In genomic region chrX:154411322-154411980, GRCh38 we compare ENCODE assay signal across 1 cellular context.
A peak's percentile ranks its signal among the peaks of the same experiment; 100 is the strongest.
TF ChIP-seq lines count a peak whose summit lies in the region.

TAFAZZIN (plus strand) TSS chrX:154411539; CDS start chrX:154411844, 305 bp downstream.

TF ChIP-seq in HepG2, 621 proteins besides CTCF, POLR2A, EP300 and RAD21 (continued from another document and continues in another):
- TF ChIP-seq PAXIP1 (CRISPR knock-in tag; conservative IDR thresholded peaks at IDR 0.05) (0 out of 2 replicates have a peak, but pooled peaks have one; percentile 13), ZNF224 (CRISPR knock-in tag; IDR thresholded peaks at IDR 0.05) (no peak), ZNF451 (CRISPR knock-in tag; IDR thresholded peaks at IDR 0.05) (no peak), ZNF557 (CRISPR knock-in tag; IDR thresholded peaks at IDR 0.05) (no peak), NCOR1 (IDR thresholded peaks at IDR 0.05; ENCODE audit: borderline replicate concordance, low read length) (no peak), KLF11 (CRISPR knock-in tag; IDR thresholded peaks at IDR 0.05) (no peak), SOX13 (IDR thresholded peaks at IDR 0.05) (no peak), SOX13 (CRISPR knock-in tag; conservative IDR thresholded peaks at IDR 0.05 in 1 of 2, IDR thresholded peaks at IDR 0.05 in 1 of 2) (no peak), MAFF (IDR thresholded peaks at IDR 0.05; ENCODE audit: low read depth, low read length) (no peak), PHF5A (CRISPR knock-in tag; IDR thresholded peaks at IDR 0.05; ENCODE audit: low read depth, unreplicated experiment) (no peak), FOXJ3 (CRISPR knock-in tag; IDR thresholded peaks at IDR 0.05; ENCODE audit: borderline replicate concordance) (no peak), TP53 (CRISPR knock-in tag; conservative IDR thresholded peaks at IDR 0.05) (no peak), HNRNPK (IDR thresholded peaks at IDR 0.05; ENCODE audit: low read depth, low read length, poor library complexity, severe bottlenecking) (no peak), ZNF761 (CRISPR knock-in tag; conservative IDR thresholded peaks at IDR 0.05) (peak; percentile 64; the same call in 1 of the 2 replicates), TAF15 (IDR thresholded peaks at IDR 0.05; ENCODE audit: low read depth, low read length, poor library complexity, severe bottlenecking) (no peak), ZNF83 (CRISPR knock-in tag; IDR thresholded peaks at IDR 0.05; ENCODE audit: borderline replicate concordance) (no peak), MLLT10 (CRISPR knock-in tag; IDR thresholded peaks at IDR 0.05) (no peak), ASH2L (IDR thresholded peaks at IDR 0.05; ENCODE audit: insufficient read length, low read depth, low read length) (no peak), CAMTA2 (CRISPR knock-in tag; IDR thresholded peaks at IDR 0.05; ENCODE audit: borderline replicate concordance) (no peak), ZNF841 (CRISPR knock-in tag; IDR thresholded peaks at IDR 0.05; ENCODE audit: borderline replicate concordance) (no peak), ZNF784 (CRISPR knock-in tag; IDR thresholded peaks at IDR 0.05; ENCODE audit: borderline replicate concordance) (no peak), ZNF230 (CRISPR knock-in tag; IDR thresholded peaks at IDR 0.05) (0 out of 2 replicates have a peak, but pooled peaks have one; percentile 33), KLF12 (CRISPR knock-in tag; IDR thresholded peaks at IDR 0.05; ENCODE audit: borderline replicate concordance) (no peak), NFIC (IDR thresholded peaks at IDR 0.05; ENCODE audit: low read length) (no peak), ZNF33A (CRISPR knock-in tag; IDR thresholded peaks at IDR 0.05; ENCODE audit: borderline replicate concordance) (no peak), CEBPZ (IDR thresholded peaks at IDR 0.05; ENCODE audit: low read length) (no peak), TBX3 (IDR thresholded peaks at IDR 0.05; ENCODE audit: borderline replicate concordance) (no peak), ATF4 (CRISPR knock-in tag; IDR thresholded peaks at IDR 0.05) (no peak), FOXK2 (IDR thresholded peaks at IDR 0.05) (no peak), GPN1 (CRISPR knock-in tag; IDR thresholded peaks at IDR 0.05; ENCODE audit: borderline replicate concordance) (no peak), MED13 (CRISPR knock-in tag; IDR thresholded peaks at IDR 0.05) (no peak), ZNF660 (CRISPR knock-in tag; IDR thresholded peaks at IDR 0.05; ENCODE audit: borderline replicate concordance, low read depth) (no peak), ZSCAN30 (CRISPR knock-in tag; IDR thresholded peaks at IDR 0.05) (no peak), ISL2 (CRISPR knock-in tag; IDR thresholded peaks at IDR 0.05) (no peak), ZNF33B (CRISPR knock-in tag; IDR thresholded peaks at IDR 0.05) (no peak), HIC2 (CRISPR knock-in tag; IDR thresholded peaks at IDR 0.05; ENCODE audit: low read depth) (no peak), ZNF331 (CRISPR knock-in tag; IDR thresholded peaks at IDR 0.05) (no peak), CEBPB (IDR thresholded peaks at IDR 0.05; ENCODE audit: borderline replicate concordance, low read depth, low read length) (no peak), ESRRA (CRISPR knock-in tag; IDR thresholded peaks at IDR 0.05; ENCODE audit: low read depth) (no peak), THAP11 (CRISPR knock-in tag; IDR thresholded peaks at IDR 0.05) (peak; percentile 80), SPEN (CRISPR knock-in tag; IDR thresholded peaks at IDR 0.05; ENCODE audit: low read depth) (peak; percentile 59; the same call in 1 of the 2 replicates), ZFP37 (CRISPR knock-in tag; IDR thresholded peaks at IDR 0.05; ENCODE audit: borderline replicate concordance) (no peak), ZNF674 (CRISPR knock-in tag; IDR thresholded peaks at IDR 0.05; ENCODE audit: low read depth) (no peak), PHF20 (CRISPR knock-in tag; IDR thresholded peaks at IDR 0.05) (peak; percentile 48), RFXAP (CRISPR knock-in tag; IDR thresholded peaks at IDR 0.05; ENCODE audit: borderline replicate concordance) (no peak), SNAPC2 (CRISPR knock-in tag; IDR thresholded peaks at IDR 0.05) (no peak), TBL1XR1 (IDR thresholded peaks at IDR 0.05; ENCODE audit: borderline replicate concordance, low read length, partially characterized antibody) (no peak), TGIF2 (CRISPR knock-in tag; IDR thresholded peaks at IDR 0.05) (no peak), ZMAT5 (CRISPR knock-in tag; IDR thresholded peaks at IDR 0.05; ENCODE audit: borderline replicate concordance, low read depth) (no peak), MNT (IDR thresholded peaks at IDR 0.05) (no peak), ZNF740 (CRISPR knock-in tag; IDR thresholded peaks at IDR 0.05) (no peak), DMTF1 (CRISPR knock-in tag; IDR thresholded peaks at IDR 0.05) (no peak), ZNF878 (CRISPR knock-in tag; IDR thresholded peaks at IDR 0.05) (no peak), RAD51 (IDR thresholded peaks at IDR 0.05; ENCODE audit: borderline replicate concordance) (no peak), CREM (IDR thresholded peaks at IDR 0.05) (no peak), CREM (CRISPR knock-in tag; IDR thresholded peaks at IDR 0.05) (no peak), ZNF790 (CRISPR knock-in tag; IDR thresholded peaks at IDR 0.05; ENCODE audit: borderline replicate concordance) (no peak), ZFP1 (CRISPR knock-in tag; IDR thresholded peaks at IDR 0.05) (no peak), HOXA5 (CRISPR knock-in tag; IDR thresholded peaks at IDR 0.05) (no peak), SOX5 (CRISPR knock-in tag; IDR thresholded peaks at IDR 0.05; ENCODE audit: borderline replicate concordance) (no peak)
